In the genomic region with DNA sequence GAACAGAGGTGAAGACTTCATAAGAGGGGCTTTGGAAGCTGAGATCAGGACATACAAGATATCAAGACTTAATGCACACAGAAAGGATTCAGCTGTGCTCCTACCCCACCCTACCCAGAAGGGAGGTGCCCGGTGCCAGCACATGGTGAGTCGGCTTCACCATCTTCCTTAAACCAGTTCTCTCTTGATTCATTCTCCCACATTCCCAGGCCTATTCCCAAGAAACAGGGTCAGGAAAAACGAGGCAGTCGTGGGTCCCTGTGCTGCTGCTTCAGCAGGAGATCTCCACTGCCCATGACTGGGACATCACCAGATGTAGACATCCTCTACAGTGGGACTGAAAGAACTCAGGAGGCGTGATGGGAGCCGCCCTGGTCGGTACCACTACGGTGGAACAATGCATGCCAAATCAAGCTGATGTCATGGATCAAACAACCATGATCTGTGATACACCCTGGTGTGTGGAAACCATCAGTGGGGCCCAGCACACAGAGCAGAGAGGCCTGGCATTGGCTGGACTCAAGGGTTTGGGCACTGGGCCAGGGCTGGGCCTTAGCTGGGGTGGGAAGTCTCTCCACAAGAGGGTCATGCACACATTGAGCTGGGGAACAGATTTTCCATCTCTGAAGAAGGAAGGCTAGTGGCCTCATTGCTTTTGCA, we compare ENCODE assay signal across 11 cellular contexts. TPM values are rescaled to one million over a fixed set of nuclear protein-coding genes. Genes with fewer than 3 reads are reported as not detected.
DNase-seq lines count a peak whose midpoint lies in the region; ATAC-seq and TF ChIP-seq lines count a peak whose summit lies in the region.
"Had no signal": no experiment of that assay in that cellular context is flagged by ENCODE, and none has a peak within 500 bp of the region (broad histone marks: within the 10 kb centered on the region; RNA-seq: fewer than 3 reads in every experiment).

No MANE protein-coding gene starts in this region.

- H3K9me3 ChIP-seq in ascending aorta (no peaks in the 10 kb centered on the region), hepatocyte (ENCODE audit: low read depth) (no peaks in the 10 kb centered on the region)

- H3K4me3 Mint-ChIP-seq in stimulated activated memory B cell treated with anti-CD40 and anti-IgM and Interleukin-4, amounts not matched to agents 10 μg/mL and 1 μg/mL and 100 μg/mL, for 72 hours, result no peak overlapping the region
- H3K4me3 Mint-ChIP-seq: immature natural killer cell; stimulated activated naive CD8-positive, alpha-beta T cell treated with anti-CD3 and anti-CD28 coated beads, Interleukin-15, Interleukin-2, amounts not matched to agents 100 ng/mL and 50 ng/mL, for 24 hours had no signal

- no peaks in the 10 kb centered on the region for H3K27me3 Mint-ChIP-seq in stimulated activated memory B cell treated with anti-CD40 and anti-IgM and Interleukin-4, amounts not matched to agents 10 μg/mL and 1 μg/mL and 100 μg/mL, for 72 hours
- H3K27me3 Mint-ChIP-seq: stimulated activated naive CD8-positive, alpha-beta T cell treated with anti-CD3 and anti-CD28 coated beads, Interleukin-15, Interleukin-2, amounts not matched to agents 100 ng/mL and 50 ng/mL, for 24 hours had no signal

- H3K27me3 ChIP-seq in ascending aorta, result no peaks in the 10 kb centered on the region
- H3K27me3 ChIP-seq in hepatocyte, result no peaks in the 10 kb centered on the region

- H3K9me2 ChIP-seq in hepatocyte (replicated peaks; ENCODE audit: insufficient read depth), result no peaks in the 10 kb centered on the region

- TF ChIP-seq CTCF in ascending aorta (IDR thresholded peaks at IDR 0.05), result no peak
- TF ChIP-seq CTCF in hepatocyte (IDR thresholded peaks at IDR 0.05; ENCODE audit: poor library complexity), result no peak

- 97% methylated on average over 8 of the region's 8 CpGs for WGBS in hepatocyte (ENCODE audit: low lambda C conversion rate, missing lambda C conversion rate)

- H2AFZ ChIP-seq in hepatocyte, result no peak overlapping the region

- peaks cover 8% of the 10 kb centered on the region for H4K20me1 ChIP-seq in hepatocyte (ENCODE audit: insufficient read depth, poor library complexity, severe bottlenecking)

- peaks cover 44% of the 10 kb centered on the region for H3K36me3 Mint-ChIP-seq in stimulated activated memory B cell treated with anti-CD40 and anti-IgM and Interleukin-4, amounts not matched to agents 10 μg/mL and 1 μg/mL and 100 μg/mL, for 72 hours

- H3K4me1 Mint-ChIP-seq in stimulated activated memory B cell treated with anti-CD40 and anti-IgM and Interleukin-4, amounts not matched to agents 10 μg/mL and 1 μg/mL and 100 μg/mL, for 72 hours, result peaks cover 94% of the 10 kb centered on the region

- peak overlapping the region; percentile 20 for H3K4me2 ChIP-seq in hepatocyte

- H3K27ac ChIP-seq in ascending aorta, result peak overlapping the region; percentile 85 to 94
- peak overlapping the region; percentile 87 for H3K27ac ChIP-seq in hepatocyte

- no peak overlapping the region for H3K4me3 ChIP-seq in ascending aorta
- H3K4me3 ChIP-seq in hepatocyte, result no peak overlapping the region

- intact Hi-C loops in ascending aorta (cut with DNase I), result loop anchor here (1.0 to 10.0 kb wide), 5 partner anchors 26 to 380 kb away; a partner anchor contains a TSS

- no peaks in the 10 kb centered on the region for H3K9me3 Mint-ChIP-seq in stimulated activated memory B cell treated with anti-CD40 and anti-IgM and Interleukin-4, amounts not matched to agents 10 μg/mL and 1 μg/mL and 100 μg/mL, for 72 hours
- H3K9me3 Mint-ChIP-seq: immature natural killer cell; stimulated activated naive CD8-positive, alpha-beta T cell treated with anti-CD3 and anti-CD28 coated beads, Interleukin-15, Interleukin-2, amounts not matched to agents 100 ng/mL and 50 ng/mL, for 24 hours had no signal

- DNase-seq in HT1080 (ENCODE audit: low read depth) (peak; percentile 89), ascending aorta (ENCODE audit: low spot score in 2 of 2) (no peak), hepatocyte (ENCODE audit: low spot score) (peak; percentile 73), GOT3 (lab: John Stamatoyannopoulos, UW) (no peak), NOMO-1 treated with dmso at 0.1 percent for 144 hours (lab: John Stamatoyannopoulos, UW; ENCODE audit: unreplicated experiment) (no peak)
- no peak for DNase-seq in activated CD4-positive, alpha-beta T cell treated with anti-CD3 and anti-CD28 coated beads for 4 hours
- DNase-seq: immature natural killer cell, NCI-H1417 had no signal

- H3K4me1 ChIP-seq in ascending aorta, result peaks cover 51 to 69% of the 10 kb centered on the region in 2 donors
- peaks cover 82% of the 10 kb centered on the region for H3K4me1 ChIP-seq in hepatocyte (ENCODE audit: insufficient read depth)

- H3K36me3 ChIP-seq in ascending aorta (peaks cover under 1 to 15% of the 10 kb centered on the region in 2 donors), hepatocyte (replicated peaks; ENCODE audit: insufficient read depth, low read depth) (no peaks in the 10 kb centered on the region)

- peak overlapping the region; percentile 86 for H3K27ac Mint-ChIP-seq in stimulated activated memory B cell treated with anti-CD40 and anti-IgM and Interleukin-4, amounts not matched to agents 10 μg/mL and 1 μg/mL and 100 μg/mL, for 72 hours

- H3K79me2 ChIP-seq in hepatocyte, result peaks cover 85% of the 10 kb centered on the region

- no peak for ATAC-seq in stimulated activated memory B cell treated with anti-CD40 and anti-IgM and Interleukin-4, amounts not matched to agents 10 μg/mL and 1 μg/mL and 100 μg/mL, for 72 hours
- no peak for ATAC-seq in HG03159 (IDR thresholded peaks at IDR 0.05; ENCODE audit: unreplicated experiment)

RNA-seq across cellular contexts. Expression of a gene that starts 41.9 kb away (rescaled TPM):
- 38.9 and 40.6 TPM in 2 replicates for total RNA-seq in HT1080 (2014; rRNA removed; shearing (Covaris generic))
- polyA plus RNA-seq in HT1080 (2015; cell fraction: cytosol; rRNA removed), result 21.9 and 31.9 TPM in 2 replicates
- 17.6 and 18.7 TPM in 2 replicates for polyA plus RNA-seq in HT1080 (2015; cell fraction: nucleus; rRNA removed)
- total RNA-seq in ascending aorta (34.3 TPM), hepatocyte (41.1 and 47.5 TPM in 2 replicates)
- polyA plus RNA-seq in hepatocyte, result 78.4 and 107 TPM in 2 replicates

RNA-seq across cellular contexts. Expression of a gene that starts 44.8 kb away (rescaled TPM):
- total RNA-seq in HT1080 (2014; rRNA removed; shearing (Covaris generic)), result 42.1 and 42.7 TPM in 2 replicates
- polyA plus RNA-seq in HT1080 (2015; cell fraction: cytosol; rRNA removed), result 21.2 and 23.8 TPM in 2 replicates
- polyA plus RNA-seq in HT1080 (2015; cell fraction: nucleus; rRNA removed), result 262 and 275 TPM in 2 replicates
- 70.2 TPM for total RNA-seq in ascending aorta
- 23.6 and 38.6 TPM in 2 replicates for total RNA-seq in hepatocyte
- polyA plus RNA-seq in hepatocyte, result 42.2 and 58.5 TPM in 2 replicates

RNA-seq across cellular contexts. Expression of a gene that starts 57.1 kb away (rescaled TPM):
- 2.6 and 3.1 TPM in 2 replicates for total RNA-seq in HT1080 (2014; rRNA removed; shearing (Covaris generic))
- 1.7 TPM in 2 replicates for polyA plus RNA-seq in HT1080 (2015; cell fraction: cytosol; rRNA removed)
- 2.4 and 3.9 TPM in 2 replicates for polyA plus RNA-seq in HT1080 (2015; cell fraction: nucleus; rRNA removed)
- total RNA-seq in ascending aorta (10.3 TPM), hepatocyte (13.9 and 14.5 TPM in 2 replicates)
- 29.4 and 31.0 TPM in 2 replicates for polyA plus RNA-seq in hepatocyte
- polyA plus RNA-seq: immature natural killer cell had no signal

Comparison
In these comparisons a context has a peak if more than half of its experiments do, and no peak if none do; other contexts are left out.
1. DNase-seq: peak in HT1080 (single experiment) and hepatocyte (single experiment); none in ascending aorta (0 of 2), GOT3 (single experiment), NOMO-1 treated with dmso at 0.1 percent for 144 hours (single experiment) and activated CD4-positive, alpha-beta T cell treated with anti-CD3 and anti-CD28 coated beads for 4 hours (0 of 2).